9 cellular contexts compared by ENCODE assay signal in the genomic region with DNA sequence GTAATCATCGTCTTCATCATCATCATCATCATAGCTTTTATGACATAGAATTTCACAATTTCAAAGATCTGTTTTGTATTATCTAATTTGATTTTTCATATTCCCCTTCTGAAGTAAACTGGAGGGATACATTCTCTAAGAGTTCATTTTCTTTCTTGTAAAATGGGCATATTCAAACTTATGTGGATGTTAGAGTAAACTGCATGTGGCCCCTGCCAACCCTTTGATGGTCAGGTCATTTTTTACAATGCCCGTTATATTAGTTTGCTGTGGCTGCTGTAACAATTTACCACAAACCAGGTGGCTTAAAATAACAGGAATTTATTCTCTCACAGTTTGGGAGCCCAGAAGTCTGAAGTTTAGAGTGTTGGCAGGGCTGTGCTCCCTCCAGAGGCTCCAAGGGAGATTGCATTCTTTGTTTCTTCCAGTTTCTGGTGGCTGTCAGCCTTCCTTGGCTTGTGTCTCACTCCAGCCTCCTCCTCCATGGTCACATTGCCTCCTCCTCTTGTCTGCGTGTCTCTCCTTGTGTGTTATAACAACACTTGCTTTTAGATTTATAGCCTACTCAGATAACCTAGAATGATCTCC.
DNase-seq lines count a peak whose midpoint lies in the region; ATAC-seq, FAIRE-seq and TF ChIP-seq lines count a peak whose summit lies in the region.
"Had no signal": no experiment of that assay in that cellular context is flagged by ENCODE, and none has a peak within 500 bp of the region (broad histone marks: within the 10 kb centered on the region; RNA-seq: fewer than 3 reads in every experiment).

No MANE protein-coding gene starts in this region.

- H3K36me3 ChIP-seq in kidney (ENCODE audit: control insufficient read depth in 1 of 2, insufficient read depth in 2 of 2, low read length in 2 of 2), result no peaks in the 10 kb centered on the region

- intact Hi-C loops in kidney (cut with DNase I) (no loop called here), posterior cingulate gyrus (cut with DNase I) (no loop called here)

- ATAC-seq in HG03135 (IDR thresholded peaks at IDR 0.05; ENCODE audit: unreplicated experiment) (peak; percentile 69), T-helper 17 cell (no peak)

- H3K4me3 ChIP-seq in kidney (ENCODE audit: low read length in 2 of 2), result no peak overlapping the region

- no peaks in the 10 kb centered on the region for H3K4me1 Mint-ChIP-seq in T-helper 17 cell
- H3K4me1 Mint-ChIP-seq: activated naive CD8-positive, alpha-beta T cell treated with anti-CD3 and anti-CD28 coated beads, Interleukin-2, amount 10 ng/mL, durations not matched to agents 7 days and 5 days had no signal

- TF ChIP-seq CTCF in kidney (IDR thresholded peaks at IDR 0.05; ENCODE audit: borderline replicate concordance, extremely low read depth, insufficient read depth), result peak; percentile 34

- no peak for FAIRE-seq in kidney (lab: Jason Lieb, UNC)

- peaks cover 10% of the 10 kb centered on the region for H3K27me3 Mint-ChIP-seq in T-helper 17 cell
- H3K27me3 Mint-ChIP-seq: activated naive CD8-positive, alpha-beta T cell treated with anti-CD3 and anti-CD28 coated beads, Interleukin-2, amount 10 ng/mL, durations not matched to agents 7 days and 5 days had no signal

- no peaks in the 10 kb centered on the region for H3K9me3 ChIP-seq in kidney (ENCODE audit: control insufficient read depth in 1 of 2, low read length in 2 of 2)
- H3K9me3 ChIP-seq in T-helper 17 cell (ENCODE audit: control insufficient read depth, low read length, poor library complexity, severe bottlenecking), result no peaks in the 10 kb centered on the region

- DNase-seq in SIG-M5 treated with dmso at 0.1 percent for 504 hours (lab: John Stamatoyannopoulos, UW; ENCODE audit: unreplicated experiment) (peak; percentile 37), SIG-M5 (lab: John Stamatoyannopoulos, UW) (no peak), SKM-1 treated with dmso at 0.1 percent for 144 hours (lab: John Stamatoyannopoulos, UW; ENCODE audit: unreplicated experiment) (peak; percentile 37), kidney (no peak), posterior cingulate gyrus (no peak), T-helper 17 cell (no peak)
- DNase-seq in stimulated activated CD4-positive, alpha-beta T cell treated with anti-CD3 and anti-CD28 coated beads, Interleukin-2, amount 100 ng/mL, for 48 hours, result no peak
- DNase-seq: activated naive CD8-positive, alpha-beta T cell treated with anti-CD3 and anti-CD28 coated beads, Interleukin-2, amount 10 ng/mL, durations not matched to agents 7 days and 5 days had no signal

- H3K4me3 Mint-ChIP-seq in T-helper 17 cell, result no peak overlapping the region
- H3K4me3 Mint-ChIP-seq: activated naive CD8-positive, alpha-beta T cell treated with anti-CD3 and anti-CD28 coated beads, Interleukin-2, amount 10 ng/mL, durations not matched to agents 7 days and 5 days had no signal

- H3K27ac ChIP-seq in kidney (ENCODE audit: low read depth in 2 of 2, low read length in 2 of 2), result no peak overlapping the region

- H3K27ac Mint-ChIP-seq in T-helper 17 cell, result no peak overlapping the region
- H3K27ac Mint-ChIP-seq: activated naive CD8-positive, alpha-beta T cell treated with anti-CD3 and anti-CD28 coated beads, Interleukin-2, amount 10 ng/mL, durations not matched to agents 7 days and 5 days had no signal

- H3K36me3 Mint-ChIP-seq in T-helper 17 cell (ENCODE audit: low read depth), result no peaks in the 10 kb centered on the region
- H3K36me3 Mint-ChIP-seq: activated naive CD8-positive, alpha-beta T cell treated with anti-CD3 and anti-CD28 coated beads, Interleukin-2, amount 10 ng/mL, durations not matched to agents 7 days and 5 days had no signal

- H3K9ac ChIP-seq in kidney (ENCODE audit: low read length in 2 of 2), result no peak overlapping the region

- H3K4me1 ChIP-seq in kidney (ENCODE audit: control insufficient read depth in 1 of 2, insufficient read depth in 1 of 2, low read depth in 1 of 2, low read length in 2 of 2), result no peaks in the 10 kb centered on the region

Comparison
In these comparisons a context has a peak if more than half of its experiments do, and no peak if none do; other contexts are left out.
1. DNase-seq: peak in SIG-M5 treated with dmso at 0.1 percent for 504 hours (single experiment) and SKM-1 treated with dmso at 0.1 percent for 144 hours (single experiment); none in SIG-M5 (single experiment), kidney (single experiment), posterior cingulate gyrus (0 of 10), T-helper 17 cell (0 of 3) and stimulated activated CD4-positive, alpha-beta T cell treated with anti-CD3 and anti-CD28 coated beads, Interleukin-2, amount 100 ng/mL, for 48 hours (0 of 2).